In the genomic region with DNA sequence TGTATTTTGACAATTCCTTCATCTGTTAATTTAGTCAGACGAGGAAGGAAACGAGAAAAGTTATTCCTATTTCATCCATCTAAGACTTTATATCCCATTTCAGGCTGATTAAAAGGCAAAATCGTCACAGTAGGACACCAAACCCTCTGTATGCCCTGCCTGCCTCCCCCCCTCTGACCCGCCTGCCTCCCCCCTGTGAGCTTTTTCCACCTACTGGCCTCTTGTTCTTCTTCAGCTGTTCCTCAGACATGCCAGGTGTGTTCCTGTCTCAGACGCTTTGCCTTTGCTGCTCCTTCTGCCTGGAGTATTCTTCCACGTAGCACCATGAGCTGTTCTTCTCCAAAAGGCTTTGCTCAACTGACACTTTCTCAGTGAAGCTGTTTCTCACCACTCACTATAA, we compare ENCODE assay signal across 30 cellular contexts.
"Had no signal": no experiment of that assay in that cellular context is flagged by ENCODE, and none has a peak within 500 bp of the region (broad histone marks: within the 10 kb centered on the region; RNA-seq: fewer than 3 reads in every experiment).

No MANE protein-coding gene starts in this region.

- H3K27me3 Mint-ChIP-seq: activated CD4-positive, alpha-beta memory T cell treated with anti-CD3 and anti-CD28 coated beads, Interleukin-2, amount 10 ng/mL, durations not matched to agents 7 days and 5 days; activated naive CD8-positive, alpha-beta T cell treated with anti-CD3 and anti-CD28 coated beads, Interleukin-2, amount 50 U/mL, for 24 hours; T-cell had no signal

- DNase-seq: activated CD4-positive, alpha-beta memory T cell treated with anti-CD3 and anti-CD28 coated beads, Interleukin-2, amount 10 ng/mL, durations not matched to agents 7 days and 5 days; activated CD4-positive, alpha-beta T cell treated with anti-CD3 and anti-CD28 coated beads, Interleukin-2, amount 50 U/mL, for 1 hour; activated CD4-positive, CD25-positive, alpha-beta regulatory T cell; activated effector memory CD4-positive, alpha-beta T cell treated with Interleukin-2 at 50 U/mL for 16 hours; activated naive CD4-positive, alpha-beta T cell treated with Interleukin-2 at 50 U/mL for 16 hours; activated naive CD8-positive, alpha-beta T cell treated with anti-CD3 and anti-CD28 coated beads, Interleukin-2, amount 50 U/mL, for 24 hours; amniotic stem cell; body of pancreas; central memory CD4-positive, alpha-beta T cell; NCI-H1092; NCI-H1417; NCI-H1694; NCI-H2029; NCI-H2107; NCI-H2171 treated with DMSO at 0.1 percent for 48 hours; NCI-H226; NCI-H510A; NCI-H526 treated with DMSO at 0.1 percent for 48 hours; NK-92 treated with Interleukin-12 subunit alpha and Interleukin-12 subunit beta, amount 100 ng/mL, for 24 hours; OCI-M1; RPMI8226; T-cell; T-helper 2 cell; T1000 had no signal

- H3K36me3 ChIP-seq: ascending aorta had no signal

- H3K27ac Mint-ChIP-seq: activated CD4-positive, alpha-beta memory T cell treated with anti-CD3 and anti-CD28 coated beads, Interleukin-2, amount 10 ng/mL, durations not matched to agents 7 days and 5 days; activated naive CD4-positive, alpha-beta T cell treated with anti-CD3 and anti-CD28 coated beads, Interleukin-2, amount 50 U/mL, for 72 hours; activated naive CD8-positive, alpha-beta T cell treated with anti-CD3 and anti-CD28 coated beads, Interleukin-2, amount 50 U/mL, for 24 hours; T-cell had no signal

- H3K4me3 Mint-ChIP-seq: activated CD4-positive, alpha-beta memory T cell treated with anti-CD3 and anti-CD28 coated beads, Interleukin-2, amount 10 ng/mL, durations not matched to agents 7 days and 5 days; activated naive CD8-positive, alpha-beta T cell treated with anti-CD3 and anti-CD28 coated beads, Interleukin-2, amount 50 U/mL, for 24 hours; T-cell had no signal

- H3K9me3 ChIP-seq: ascending aorta, body of pancreas had no signal

- H3K27me3 ChIP-seq: ascending aorta, body of pancreas had no signal

- H3K4me3 ChIP-seq: ascending aorta, body of pancreas, K562, SK-N-MC had no signal

- H3K9me3 Mint-ChIP-seq: activated CD4-positive, alpha-beta memory T cell treated with anti-CD3 and anti-CD28 coated beads, Interleukin-2, amount 10 ng/mL, durations not matched to agents 7 days and 5 days; activated naive CD4-positive, alpha-beta T cell treated with anti-CD3 and anti-CD28 coated beads, Interleukin-2, amount 50 U/mL, for 72 hours; activated naive CD8-positive, alpha-beta T cell treated with anti-CD3 and anti-CD28 coated beads, Interleukin-2, amount 50 U/mL, for 24 hours; T-cell had no signal

- H3K4me1 Mint-ChIP-seq: activated naive CD8-positive, alpha-beta T cell treated with anti-CD3 and anti-CD28 coated beads, Interleukin-2, amount 50 U/mL, for 24 hours; T-cell had no signal

- H3K4me1 ChIP-seq: body of pancreas had no signal

- H3K27ac ChIP-seq: ascending aorta, body of pancreas, SK-N-MC had no signal

- H3K36me3 Mint-ChIP-seq: activated naive CD4-positive, alpha-beta T cell treated with anti-CD3 and anti-CD28 coated beads, Interleukin-2, amount 50 U/mL, for 72 hours had no signal

- ATAC-seq: activated naive CD4-positive, alpha-beta T cell treated with anti-CD3 and anti-CD28 coated beads, Interleukin-2, amount 50 U/mL, for 72 hours; activated naive CD8-positive, alpha-beta T cell treated with anti-CD3 and anti-CD28 coated beads, Interleukin-2, amount 50 U/mL, for 24 hours; body of pancreas; K562; Panc1; Right ventricle myocardium inferior; T-cell had no signal
